24 cellular contexts compared by ENCODE assay signal in genomic region chr18:1708006-1708405, GRCh38.
A peak's percentile ranks its signal among the peaks of the same experiment; 100 is the strongest.
DNase-seq lines count a peak whose midpoint lies in the region; FAIRE-seq and TF ChIP-seq lines count a peak whose summit lies in the region.
"Had no signal": no experiment of that assay in that cellular context is flagged by ENCODE, and none has a peak within 500 bp of the region (broad histone marks: within the 10 kb centered on the region; RNA-seq: fewer than 3 reads in every experiment).

No MANE protein-coding gene starts in this region.

- no peaks in the 10 kb centered on the region for H3K4me1 ChIP-seq in transverse colon
- H3K4me1 ChIP-seq: Caco-2, SJSA1 had no signal

- intact Hi-C loops in transverse colon (cut with DNase I; ENCODE audit: low total_unique reads), result no loop called here

- 64 to 72% methylated on average over 2 of the region's 2 CpGs for WGBS in transverse colon (ENCODE audit: low coverage in 1 of 2), 2 donors

- in situ Hi-C loops in astrocyte of the spinal cord (cut with HindIII; ENCODE audit: low sequenced_read_pairs), result no loop called here
- in situ Hi-C loops in transverse colon (cut with MboI; ENCODE audit: low pct_ligation_motif_present in 1 of 4, low pct_unique_long_range_greater_than_20kb in 1 of 4, low sequenced_read_pairs in 3 of 4), result no loop called here

- H3K27ac ChIP-seq in transverse colon, result no peak overlapping the region
- H3K27ac ChIP-seq: SJSA1 had no signal

- TF ChIP-seq POLR2A in transverse colon (IDR thresholded peaks at IDR 0.05), result no peak

- H3K36me3 ChIP-seq in transverse colon, result no peaks in the 10 kb centered on the region
- H3K36me3 ChIP-seq: MG63, SJSA1 had no signal

- DNase-seq in D721Med (ENCODE audit: insufficient read length, low spot score) (no peak), NCI-H226 (peak; percentile 6), astrocyte of the spinal cord (ENCODE audit: low read depth, low spot score) (peak; percentile 1), kidney tubule cell (ENCODE audit: low spot score) (peak; percentile 2), transverse colon (no peak), AG20443 (ENCODE audit: low spot score) (no peak), NCI-H1048 (lab: John Stamatoyannopoulos, UW) (no peak)
- no peak for DNase-seq in stimulated activated CD4-positive, alpha-beta T cell treated with anti-CD3 and anti-CD28 coated beads, Interleukin-2, amount 100 ng/mL, for 24 hours
- DNase-seq: Caco-2; CD4-positive, alpha-beta T cell; DMS153; EL; Karpas-422; MG63; NCI-H1092; NCI-H1436 treated with DMSO at 0.1 percent for 48 hours; NCI-H2081; NCI-H510A treated with DMSO at 0.1 percent for 48 hours; NCI-H82; OCI-M1; SW 1271 had no signal

- TF ChIP-seq CTCF in D721Med (IDR thresholded peaks at IDR 0.05; ENCODE audit: insufficient read depth, missing control alignments) (no peak), astrocyte of the spinal cord (IDR thresholded peaks at IDR 0.05; ENCODE audit: low read depth, low read length) (no peak), transverse colon (IDR thresholded peaks at IDR 0.05) (no peak)

- H3K9me3 ChIP-seq in transverse colon, result no peaks in the 10 kb centered on the region
- H3K9me3 ChIP-seq: Caco-2, MG63, SJSA1 had no signal

- H3K4me3 ChIP-seq in astrocyte of the spinal cord (ENCODE audit: low read depth, low read length), result no peak overlapping the region
- H3K4me3 ChIP-seq in transverse colon, result no peak overlapping the region
- H3K4me3 ChIP-seq: GM12878, MG63, SJSA1 had no signal

- FAIRE-seq in D721Med (lab: Jason Lieb, UNC), result peak; percentile 58
- FAIRE-seq: GM12878, HTR-8/SVneo had no signal

- no peaks in the 10 kb centered on the region for H3K27me3 ChIP-seq in transverse colon
- H3K27me3 ChIP-seq: MG63, SJSA1 had no signal

- no peak for TF ChIP-seq EP300 in transverse colon (IDR thresholded peaks at IDR 0.05; ENCODE audit: low read depth)

Comparison
In these comparisons a context has a peak if more than half of its experiments do, and no peak if none do; other contexts are left out.
1. DNase-seq: peak in NCI-H226 (single experiment), astrocyte of the spinal cord (single experiment) and kidney tubule cell (single experiment); none in D721Med (single experiment), transverse colon (single experiment), stimulated activated CD4-positive, alpha-beta T cell treated with anti-CD3 and anti-CD28 coated beads, Interleukin-2, amount 100 ng/mL, for 24 hours (0 of 2), AG20443 (single experiment) and NCI-H1048 (single experiment).